ENCODE assay signal across 1 cellular context in genomic region chr16:14071576-14072271, GRCh38.
TF ChIP-seq lines count a peak whose summit lies in the region.

No MANE protein-coding gene starts in this region.

TF ChIP-seq in HepG2, 621 proteins besides CTCF, POLR2A, EP300 and RAD21 (continued from another document and continues in another):
- TF ChIP-seq ZNF362 (CRISPR knock-in tag; IDR thresholded peaks at IDR 0.05; ENCODE audit: borderline replicate concordance) (no peak), ZZZ3 (CRISPR knock-in tag; IDR thresholded peaks at IDR 0.05; ENCODE audit: borderline replicate concordance) (no peak), ZEB1 (IDR thresholded peaks at IDR 0.05; ENCODE audit: insufficient replicate concordance, low read depth) (no peak), TCF7 (IDR thresholded peaks at IDR 0.05; ENCODE audit: low read depth) (no peak), ZBED4 (CRISPR knock-in tag; IDR thresholded peaks at IDR 0.05; ENCODE audit: borderline replicate concordance) (no peak), MIER2 (CRISPR knock-in tag; IDR thresholded peaks at IDR 0.05) (no peak), ZNF142 (CRISPR knock-in tag; IDR thresholded peaks at IDR 0.05) (no peak), SMYD3 (CRISPR knock-in tag; IDR thresholded peaks at IDR 0.05) (no peak), GPN1 (CRISPR knock-in tag; IDR thresholded peaks at IDR 0.05; ENCODE audit: borderline replicate concordance) (no peak), ARID4A (CRISPR knock-in tag; IDR thresholded peaks at IDR 0.05; ENCODE audit: borderline replicate concordance) (no peak), ELF1 (CRISPR knock-in tag; IDR thresholded peaks at IDR 0.05) (no peak), ZNF713 (CRISPR knock-in tag; IDR thresholded peaks at IDR 0.05) (no peak), NFKB2 (CRISPR knock-in tag; IDR thresholded peaks at IDR 0.05; ENCODE audit: borderline replicate concordance) (0 out of 2 replicates have a peak, but pooled peaks have one; percentile 22), MTERF4 (CRISPR knock-in tag; IDR thresholded peaks at IDR 0.05) (no peak; the same call in 1 of the 2 replicates), ZNF431 (CRISPR knock-in tag; IDR thresholded peaks at IDR 0.05; ENCODE audit: borderline replicate concordance, low read depth) (no peak), ZNF101 (CRISPR knock-in tag; IDR thresholded peaks at IDR 0.05; ENCODE audit: borderline replicate concordance, low read depth) (no peak), ZNF878 (CRISPR knock-in tag; IDR thresholded peaks at IDR 0.05) (no peak), ZNF547 (CRISPR knock-in tag; IDR thresholded peaks at IDR 0.05) (no peak), ZNF724P (CRISPR knock-in tag; IDR thresholded peaks at IDR 0.05; ENCODE audit: borderline replicate concordance) (no peak), NFYC (CRISPR knock-in tag; IDR thresholded peaks at IDR 0.05) (no peak), REPIN1 (CRISPR knock-in tag; IDR thresholded peaks at IDR 0.05; ENCODE audit: borderline replicate concordance, low read depth) (no peak), PLRG1 (conservative IDR thresholded peaks at IDR 0.05) (no peak), ZNF292 (CRISPR knock-in tag; IDR thresholded peaks at IDR 0.05; ENCODE audit: borderline replicate concordance, low read depth) (peak; percentile 20; the same call in 1 of the 2 replicates), ZNF44 (CRISPR knock-in tag; IDR thresholded peaks at IDR 0.05) (no peak), ATF4 (CRISPR knock-in tag; IDR thresholded peaks at IDR 0.05) (no peak), ADNP (CRISPR knock-in tag; IDR thresholded peaks at IDR 0.05) (no peak), CERS6 (CRISPR knock-in tag; IDR thresholded peaks at IDR 0.05) (no peak), TAF1 (CRISPR knock-in tag; IDR thresholded peaks at IDR 0.05) (no peak), ZBTB4 (CRISPR knock-in tag; IDR thresholded peaks at IDR 0.05; ENCODE audit: borderline replicate concordance) (no peak), TEF (CRISPR knock-in tag; IDR thresholded peaks at IDR 0.05) (no peak), SAP130 (CRISPR knock-in tag; IDR thresholded peaks at IDR 0.05; ENCODE audit: low read depth) (no peak), DR1 (CRISPR knock-in tag; IDR thresholded peaks at IDR 0.05) (no peak), ZFP1 (CRISPR knock-in tag; IDR thresholded peaks at IDR 0.05) (no peak), ZNF766 (CRISPR knock-in tag; IDR thresholded peaks at IDR 0.05; ENCODE audit: borderline replicate concordance) (no peak), HNRNPLL (IDR thresholded peaks at IDR 0.05; ENCODE audit: low read depth, low read length, poor library complexity, severe bottlenecking) (no peak)
